In the genomic region with DNA sequence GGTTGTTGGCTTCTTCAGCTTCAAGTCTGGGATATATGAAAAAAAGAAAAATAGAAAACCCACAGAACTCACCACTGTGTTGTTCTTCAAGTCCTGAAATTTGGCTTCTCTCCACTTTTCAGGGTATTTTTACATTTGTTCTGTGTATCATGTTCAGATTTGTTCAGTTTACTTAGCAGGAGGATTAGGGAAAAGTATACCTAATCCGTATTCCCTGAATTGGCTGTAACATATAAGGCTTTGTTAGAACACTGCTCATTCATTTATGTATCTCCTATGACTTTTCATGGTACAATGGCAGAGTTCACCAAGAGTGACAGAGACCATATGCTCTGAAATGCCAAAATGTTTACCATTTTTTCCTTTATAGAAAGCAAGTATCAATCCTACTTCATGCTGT, we compare ENCODE assay signal across 25 cellular contexts.
"Had no signal": no experiment of that assay in that cellular context is flagged by ENCODE, and none has a peak within 500 bp of the region (broad histone marks: within the 10 kb centered on the region; RNA-seq: fewer than 3 reads in every experiment).

No MANE protein-coding gene starts in this region.

- H3K4me3 ChIP-seq: lower lobe of right lung, psoas muscle, SK-N-MC, skin epidermis, testis, upper lobe of right lung had no signal

- H3K4me1 ChIP-seq: lower lobe of right lung, psoas muscle, testis, upper lobe of right lung had no signal

- FAIRE-seq: TTC549 had no signal

- H3K9me3 ChIP-seq: lower lobe of right lung, psoas muscle, testis, upper lobe of right lung had no signal

- ATAC-seq: activated CD4-positive, alpha-beta T cell treated with anti-CD3 and anti-CD28 coated beads for 36 hours; effector memory CD8-positive, alpha-beta T cell; left colon; lower lobe of right lung; natural killer cell; psoas muscle; right cardiac atrium; upper lobe of right lung; WTC11 had no signal

- H3K27me3 ChIP-seq: testis, upper lobe of right lung had no signal

- H3K36me3 ChIP-seq: lower lobe of right lung, upper lobe of right lung had no signal

- H3K27ac ChIP-seq: lower lobe of right lung, psoas muscle, SK-N-MC, skin epidermis, testis, upper lobe of right lung had no signal

- DNase-seq: activated CD4-positive, alpha-beta T cell treated with anti-CD3 and anti-CD28 coated beads for 36 hours; activated CD4-positive, alpha-beta T cell treated with anti-CD3 and anti-CD28 coated beads, Interleukin-2, amount 50 U/mL, for 48 hours; activated naive CD8-positive, alpha-beta T cell treated with anti-CD3 and anti-CD28 coated beads for 36 hours; activated T-cell treated with anti-CD3 and anti-CD28 coated beads for 4 hours; anterior cingulate cortex; dermis blood vessel endothelial cell; effector memory CD8-positive, alpha-beta T cell; foreskin melanocyte; glutamatergic neuron; hippocampal formation; islet precursor cell; left colon; lower lobe of right lung; natural killer cell; occipital lobe; psoas muscle; right cardiac atrium; stimulated activated CD4-positive, alpha-beta T cell treated with anti-CD3 and anti-CD28 coated beads, Interleukin-15, amount 100 ng/mL, for 24 hours; stimulated activated CD4-positive, alpha-beta T cell treated with anti-CD3 and anti-CD28 coated beads, Interleukin-2, amount 100 ng/mL, for 48 hours; testis; upper lobe of right lung had no signal
